ENCODE assay signal across 16 cellular contexts in genomic region chr12:77954156-77954555, GRCh38.
"Had no signal": no experiment of that assay in that cellular context is flagged by ENCODE, and none has a peak within 500 bp of the region (broad histone marks: within the 10 kb centered on the region; RNA-seq: fewer than 3 reads in every experiment).

No MANE protein-coding gene starts in this region.

- H3K27ac Mint-ChIP-seq: activated CD8-positive, alpha-beta T cell treated with anti-CD3 and anti-CD28 coated beads for 36 hours; activated T-helper 1 cell treated with anti-CD3 and anti-CD28 coated beads, Interleukin-12 subunit alpha, Interleukin-12 subunit beta, Interleukin-2, Interleukin-4 antibody, amounts not matched to agents 30 ng/mL and 10 ng/mL and 1 ng/mL, durations not matched to agents 14 hours and 24 hours and 36 hours; immature natural killer cell; naive thymus-derived CD4-positive, alpha-beta T cell had no signal

- ATAC-seq: activated CD8-positive, alpha-beta T cell treated with anti-CD3 and anti-CD28 coated beads for 36 hours; naive thymus-derived CD4-positive, alpha-beta T cell had no signal

- DNase-seq: activated CD4-positive, alpha-beta T cell treated with anti-CD3 and anti-CD28 coated beads for 4 hours; activated CD8-positive, alpha-beta memory T cell treated with anti-CD3 and anti-CD28 coated beads, Interleukin-2, amount 50 U/mL, for 48 hours; activated CD8-positive, alpha-beta T cell treated with anti-CD3 and anti-CD28 coated beads for 36 hours; activated naive CD4-positive, alpha-beta T cell; caudate nucleus; colonic mucosa; effector CD8-positive, alpha-beta T cell; immature natural killer cell; naive thymus-derived CD4-positive, alpha-beta T cell; retina; tibial artery had no signal

- H3K4me1 Mint-ChIP-seq: immature natural killer cell; naive thymus-derived CD4-positive, alpha-beta T cell had no signal

- H3K36me3 Mint-ChIP-seq: immature natural killer cell; naive thymus-derived CD4-positive, alpha-beta T cell had no signal

- H3K4me3 Mint-ChIP-seq: activated CD8-positive, alpha-beta T cell treated with anti-CD3 and anti-CD28 coated beads for 36 hours; activated T-helper 1 cell treated with anti-CD3 and anti-CD28 coated beads, Interleukin-12 subunit alpha, Interleukin-12 subunit beta, Interleukin-2, Interleukin-4 antibody, amounts not matched to agents 30 ng/mL and 10 ng/mL and 1 ng/mL, durations not matched to agents 14 hours and 24 hours and 36 hours; immature natural killer cell; naive thymus-derived CD4-positive, alpha-beta T cell had no signal

- H3K27me3 ChIP-seq: ascending aorta, colonic mucosa, tibial artery, vagina had no signal

- H3K4me3 ChIP-seq: ascending aorta, colonic mucosa, skin epidermis, tibial artery, vagina had no signal

- H3K27me3 Mint-ChIP-seq: activated CD8-positive, alpha-beta T cell treated with anti-CD3 and anti-CD28 coated beads for 36 hours; naive thymus-derived CD4-positive, alpha-beta T cell had no signal

- H3K4me1 ChIP-seq: ascending aorta, colonic mucosa, tibial artery, vagina had no signal

- H3K27ac ChIP-seq: ascending aorta, colonic mucosa, epithelial cell of prostate, skin epidermis, tibial artery, vagina had no signal

- H3K9me3 ChIP-seq: ascending aorta, colonic mucosa, tibial artery, vagina had no signal

- H3K36me3 ChIP-seq: ascending aorta, colonic mucosa, tibial artery, vagina had no signal
